Comparison of ENCODE assay signal across 1 cellular context in the genomic region with DNA sequence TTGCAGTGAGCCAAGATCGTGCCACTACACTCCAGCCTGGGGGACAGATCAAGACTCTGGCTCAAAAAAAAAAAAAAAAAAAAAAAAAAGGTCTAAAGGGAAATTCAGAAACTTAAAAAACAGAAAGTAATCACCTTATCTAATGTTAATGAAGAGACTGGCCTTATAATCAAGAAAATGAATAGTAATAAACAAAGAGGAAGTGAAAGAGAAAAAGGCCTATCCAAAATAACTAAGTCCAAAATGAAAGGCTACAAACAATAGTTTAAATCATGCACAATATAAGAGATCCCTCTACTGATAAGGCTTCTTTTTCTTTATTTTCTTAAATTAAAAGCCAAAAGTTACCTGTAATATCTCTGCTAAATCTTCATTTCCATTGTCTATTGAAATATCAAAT.
TF ChIP-seq lines count a peak whose summit lies in the region.

No MANE protein-coding gene starts in this region.

TF ChIP-seq in WTC11, 78 proteins besides CTCF, POLR2A, EP300 and RAD21:
- TF ChIP-seq, protein P1, sequence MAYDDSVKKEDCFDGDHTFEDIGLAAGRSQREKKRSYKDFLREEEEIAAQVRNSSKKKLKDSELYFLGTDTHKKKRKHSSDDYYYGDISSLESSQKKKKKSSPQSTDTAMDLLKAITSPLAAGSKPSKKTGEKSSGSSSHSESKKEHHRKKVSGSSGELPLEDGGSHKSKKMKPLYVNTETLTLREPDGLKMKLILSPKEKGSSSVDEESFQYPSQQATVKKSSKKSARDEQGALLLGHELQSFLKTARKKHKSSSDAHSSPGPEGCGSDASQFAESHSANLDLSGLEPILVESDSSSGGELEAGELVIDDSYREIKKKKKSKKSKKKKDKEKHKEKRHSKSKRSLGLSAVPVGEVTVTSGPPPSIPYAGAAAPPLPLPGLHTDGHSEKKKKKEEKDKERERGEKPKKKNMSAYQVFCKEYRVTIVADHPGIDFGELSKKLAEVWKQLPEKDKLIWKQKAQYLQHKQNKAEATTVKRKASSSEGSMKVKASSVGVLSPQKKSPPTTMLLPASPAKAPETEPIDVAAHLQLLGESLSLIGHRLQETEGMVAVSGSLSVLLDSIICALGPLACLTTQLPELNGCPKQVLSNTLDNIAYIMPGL (CRISPR knock-in tag; IDR thresholded peaks at IDR 0.05), result no peak
- TF ChIP-seq, protein P2, sequence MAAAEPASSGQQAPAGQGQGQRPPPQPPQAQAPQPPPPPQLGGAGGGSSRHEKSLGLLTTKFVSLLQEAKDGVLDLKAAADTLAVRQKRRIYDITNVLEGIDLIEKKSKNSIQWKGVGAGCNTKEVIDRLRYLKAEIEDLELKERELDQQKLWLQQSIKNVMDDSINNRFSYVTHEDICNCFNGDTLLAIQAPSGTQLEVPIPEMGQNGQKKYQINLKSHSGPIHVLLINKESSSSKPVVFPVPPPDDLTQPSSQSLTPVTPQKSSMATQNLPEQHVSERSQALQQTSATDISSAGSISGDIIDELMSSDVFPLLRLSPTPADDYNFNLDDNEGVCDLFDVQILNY (CRISPR knock-in tag; IDR thresholded peaks at IDR 0.05), result no peak
- TF ChIP-seq ZNF121 (CRISPR knock-in tag; IDR thresholded peaks at IDR 0.05), result no peak
- no peak for TF ChIP-seq TEAD4 (CRISPR knock-in tag; IDR thresholded peaks at IDR 0.05)
- TF ChIP-seq, protein P3, sequence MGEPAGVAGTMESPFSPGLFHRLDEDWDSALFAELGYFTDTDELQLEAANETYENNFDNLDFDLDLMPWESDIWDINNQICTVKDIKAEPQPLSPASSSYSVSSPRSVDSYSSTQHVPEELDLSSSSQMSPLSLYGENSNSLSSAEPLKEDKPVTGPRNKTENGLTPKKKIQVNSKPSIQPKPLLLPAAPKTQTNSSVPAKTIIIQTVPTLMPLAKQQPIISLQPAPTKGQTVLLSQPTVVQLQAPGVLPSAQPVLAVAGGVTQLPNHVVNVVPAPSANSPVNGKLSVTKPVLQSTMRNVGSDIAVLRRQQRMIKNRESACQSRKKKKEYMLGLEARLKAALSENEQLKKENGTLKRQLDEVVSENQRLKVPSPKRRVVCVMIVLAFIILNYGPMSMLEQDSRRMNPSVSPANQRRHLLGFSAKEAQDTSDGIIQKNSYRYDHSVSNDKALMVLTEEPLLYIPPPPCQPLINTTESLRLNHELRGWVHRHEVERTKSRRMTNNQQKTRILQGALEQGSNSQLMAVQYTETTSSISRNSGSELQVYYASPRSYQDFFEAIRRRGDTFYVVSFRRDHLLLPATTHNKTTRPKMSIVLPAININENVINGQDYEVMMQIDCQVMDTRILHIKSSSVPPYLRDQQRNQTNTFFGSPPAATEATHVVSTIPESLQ (CRISPR knock-in tag; IDR thresholded peaks at IDR 0.05), result no peak
- no peak for TF ChIP-seq FOXK1 (CRISPR knock-in tag; IDR thresholded peaks at IDR 0.05)
- TF ChIP-seq TEAD1 (CRISPR knock-in tag; IDR thresholded peaks at IDR 0.05), result no peak
- no peak for TF ChIP-seq CREB1 (CRISPR knock-in tag; IDR thresholded peaks at IDR 0.05)
- TF ChIP-seq, protein P4, sequence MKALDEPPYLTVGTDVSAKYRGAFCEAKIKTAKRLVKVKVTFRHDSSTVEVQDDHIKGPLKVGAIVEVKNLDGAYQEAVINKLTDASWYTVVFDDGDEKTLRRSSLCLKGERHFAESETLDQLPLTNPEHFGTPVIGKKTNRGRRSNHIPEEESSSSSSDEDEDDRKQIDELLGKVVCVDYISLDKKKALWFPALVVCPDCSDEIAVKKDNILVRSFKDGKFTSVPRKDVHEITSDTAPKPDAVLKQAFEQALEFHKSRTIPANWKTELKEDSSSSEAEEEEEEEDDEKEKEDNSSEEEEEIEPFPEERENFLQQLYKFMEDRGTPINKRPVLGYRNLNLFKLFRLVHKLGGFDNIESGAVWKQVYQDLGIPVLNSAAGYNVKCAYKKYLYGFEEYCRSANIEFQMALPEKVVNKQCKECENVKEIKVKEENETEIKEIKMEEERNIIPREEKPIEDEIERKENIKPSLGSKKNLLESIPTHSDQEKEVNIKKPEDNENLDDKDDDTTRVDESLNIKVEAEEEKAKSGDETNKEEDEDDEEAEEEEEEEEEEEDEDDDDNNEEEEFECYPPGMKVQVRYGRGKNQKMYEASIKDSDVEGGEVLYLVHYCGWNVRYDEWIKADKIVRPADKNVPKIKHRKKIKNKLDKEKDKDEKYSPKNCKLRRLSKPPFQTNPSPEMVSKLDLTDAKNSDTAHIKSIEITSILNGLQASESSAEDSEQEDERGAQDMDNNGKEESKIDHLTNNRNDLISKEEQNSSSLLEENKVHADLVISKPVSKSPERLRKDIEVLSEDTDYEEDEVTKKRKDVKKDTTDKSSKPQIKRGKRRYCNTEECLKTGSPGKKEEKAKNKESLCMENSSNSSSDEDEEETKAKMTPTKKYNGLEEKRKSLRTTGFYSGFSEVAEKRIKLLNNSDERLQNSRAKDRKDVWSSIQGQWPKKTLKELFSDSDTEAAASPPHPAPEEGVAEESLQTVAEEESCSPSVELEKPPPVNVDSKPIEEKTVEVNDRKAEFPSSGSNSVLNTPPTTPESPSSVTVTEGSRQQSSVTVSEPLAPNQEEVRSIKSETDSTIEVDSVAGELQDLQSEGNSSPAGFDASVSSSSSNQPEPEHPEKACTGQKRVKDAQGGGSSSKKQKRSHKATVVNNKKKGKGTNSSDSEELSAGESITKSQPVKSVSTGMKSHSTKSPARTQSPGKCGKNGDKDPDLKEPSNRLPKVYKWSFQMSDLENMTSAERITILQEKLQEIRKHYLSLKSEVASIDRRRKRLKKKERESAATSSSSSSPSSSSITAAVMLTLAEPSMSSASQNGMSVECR (CRISPR knock-in tag; IDR thresholded peaks at IDR 0.05; ENCODE audit: borderline replicate concordance), result no peak
- TF ChIP-seq, protein P5, sequence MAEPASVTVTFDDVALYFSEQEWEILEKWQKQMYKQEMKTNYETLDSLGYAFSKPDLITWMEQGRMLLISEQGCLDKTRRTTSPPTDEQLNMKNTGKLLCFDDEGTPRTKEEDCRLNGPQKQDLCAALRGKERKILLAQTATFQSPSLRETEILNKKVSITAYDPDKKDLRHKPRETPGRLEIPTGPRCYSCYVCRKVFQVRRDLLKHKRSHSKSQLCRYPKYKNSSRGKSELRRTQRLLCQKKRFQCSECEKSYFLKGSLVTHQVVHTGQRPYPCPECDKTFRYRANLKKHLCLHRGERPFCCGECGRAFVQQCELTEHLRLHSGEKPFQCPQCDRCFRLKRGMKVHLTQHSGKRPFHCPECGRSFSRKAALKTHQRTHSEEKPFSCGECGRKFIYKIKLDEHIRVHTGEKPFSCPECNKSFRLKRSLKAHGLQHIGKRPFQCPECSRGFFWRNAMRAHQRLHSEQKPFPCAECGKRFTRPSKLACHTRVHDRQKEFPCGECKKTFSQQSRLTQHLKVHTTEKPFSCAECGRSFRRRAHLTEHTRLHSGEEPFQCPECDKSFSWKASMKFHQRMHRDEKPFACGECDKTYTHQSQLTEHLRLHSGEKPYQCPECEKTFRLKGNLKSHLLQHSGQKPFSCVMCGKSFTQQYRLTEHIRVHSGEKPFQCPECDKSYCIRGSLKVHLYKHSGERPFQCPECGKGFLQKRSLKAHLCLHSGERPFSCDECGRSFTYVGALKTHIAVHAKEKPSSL (CRISPR knock-in tag; conservative IDR thresholded peaks at IDR 0.05), result no peak
- TF ChIP-seq, protein P6, sequence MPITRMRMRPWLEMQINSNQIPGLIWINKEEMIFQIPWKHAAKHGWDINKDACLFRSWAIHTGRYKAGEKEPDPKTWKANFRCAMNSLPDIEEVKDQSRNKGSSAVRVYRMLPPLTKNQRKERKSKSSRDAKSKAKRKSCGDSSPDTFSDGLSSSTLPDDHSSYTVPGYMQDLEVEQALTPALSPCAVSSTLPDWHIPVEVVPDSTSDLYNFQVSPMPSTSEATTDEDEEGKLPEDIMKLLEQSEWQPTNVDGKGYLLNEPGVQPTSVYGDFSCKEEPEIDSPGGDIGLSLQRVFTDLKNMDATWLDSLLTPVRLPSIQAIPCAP (CRISPR knock-in tag; IDR thresholded peaks at IDR 0.05), result no peak
- TF ChIP-seq, protein P7, sequence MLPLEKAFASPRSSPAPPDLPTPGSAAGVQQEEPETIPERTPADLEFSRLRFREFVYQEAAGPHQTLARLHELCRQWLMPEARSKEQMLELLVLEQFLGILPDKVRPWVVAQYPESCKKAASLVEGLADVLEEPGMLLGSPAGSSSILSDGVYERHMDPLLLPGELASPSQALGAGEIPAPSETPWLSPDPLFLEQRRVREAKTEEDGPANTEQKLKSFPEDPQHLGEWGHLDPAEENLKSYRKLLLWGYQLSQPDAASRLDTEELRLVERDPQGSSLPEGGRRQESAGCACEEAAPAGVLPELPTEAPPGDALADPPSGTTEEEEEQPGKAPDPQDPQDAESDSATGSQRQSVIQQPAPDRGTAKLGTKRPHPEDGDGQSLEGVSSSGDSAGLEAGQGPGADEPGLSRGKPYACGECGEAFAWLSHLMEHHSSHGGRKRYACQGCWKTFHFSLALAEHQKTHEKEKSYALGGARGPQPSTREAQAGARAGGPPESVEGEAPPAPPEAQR (CRISPR knock-in tag; IDR thresholded peaks at IDR 0.05), result no peak
- TF ChIP-seq, protein P8, sequence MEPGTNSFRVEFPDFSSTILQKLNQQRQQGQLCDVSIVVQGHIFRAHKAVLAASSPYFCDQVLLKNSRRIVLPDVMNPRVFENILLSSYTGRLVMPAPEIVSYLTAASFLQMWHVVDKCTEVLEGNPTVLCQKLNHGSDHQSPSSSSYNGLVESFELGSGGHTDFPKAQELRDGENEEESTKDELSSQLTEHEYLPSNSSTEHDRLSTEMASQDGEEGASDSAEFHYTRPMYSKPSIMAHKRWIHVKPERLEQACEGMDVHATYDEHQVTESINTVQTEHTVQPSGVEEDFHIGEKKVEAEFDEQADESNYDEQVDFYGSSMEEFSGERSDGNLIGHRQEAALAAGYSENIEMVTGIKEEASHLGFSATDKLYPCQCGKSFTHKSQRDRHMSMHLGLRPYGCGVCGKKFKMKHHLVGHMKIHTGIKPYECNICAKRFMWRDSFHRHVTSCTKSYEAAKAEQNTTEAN (CRISPR knock-in tag; IDR thresholded peaks at IDR 0.05), result no peak
